ENCODE assay signal across 7 cellular contexts in genomic region chr9:79606529-79606928, GRCh38. TPM values are rescaled to one million over a fixed set of nuclear protein-coding genes. Genes with fewer than 3 reads are reported as not detected.
DNase-seq lines count a peak whose midpoint lies in the region; ATAC-seq, FAIRE-seq and TF ChIP-seq lines count a peak whose summit lies in the region.
"Not testable (repeated sequence)": the region's sequence is repeated elsewhere in the genome, so short reads cannot be mapped to it uniquely, and the experiment has no call there.

No MANE protein-coding gene starts in this region.

- not testable (repeated sequence) for H3K9me3 ChIP-seq in HEK293 (ENCODE audit: control insufficient read depth, insufficient read depth, low read depth, low read length); K562 (replicated peaks; ENCODE audit: control insufficient read depth, insufficient read depth, low read depth, low read length); neutrophil

- DNase-seq in K562 (ENCODE audit: extremely low read depth in 1 of 4, low spot score in 3 of 4); glutamatergic neuron; immature natural killer cell; natural killer cell: not testable (repeated sequence)

- H4K20me1 ChIP-seq in K562 (replicated peaks; ENCODE audit: control insufficient read depth, insufficient read depth, low read length) = not testable (repeated sequence)

- intact Hi-C loops in K562 (cut with micrococcal nuclease) = not testable (repeated sequence)
- intact Hi-C loops in natural killer cell (cut with micrococcal nuclease) = loop anchor here (1.0 kb wide), 1 partner anchor 18 kb away; no protein-coding TSS in a partner anchor

- H3K4me2 ChIP-seq in K562 (ENCODE audit: insufficient read depth, low read length) = not testable (repeated sequence)

- POLR2A ChIA-PET in HEK293 (lab: Yijun Ruan, JAX) = interaction anchor here (0.6 to 1.1 kb wide), 3 partner anchors 7 to 1037 kb away, joined by 3 to 5 read pairs (median 3); partner anchors contain the start of gene TLE4
- POLR2A ChIA-PET in K562 (lab: Yijun Ruan, JAX) = not testable (repeated sequence)

- H2AFZ ChIP-seq in K562 (ENCODE audit: low read depth, low read length) = not testable (repeated sequence)

- peaks cover 22% of the 10 kb centered on the region for H3K4me1 Mint-ChIP-seq in glutamatergic neuron (ENCODE audit: low read depth, unreplicated experiment)
- peaks cover 21 to 39% of the 10 kb centered on the region in 2 donors for H3K4me1 Mint-ChIP-seq in immature natural killer cell
- H3K4me1 Mint-ChIP-seq in natural killer cell = peaks cover 26 to 47% of the 10 kb centered on the region in 2 donors

- CTCF ChIA-PET in HEK293 (lab: Yijun Ruan, JAX); K562 (lab: Yijun Ruan, JAX; ENCODE audit: low intra/inter-chr PET ratio): not testable (repeated sequence)

- not testable (repeated sequence) for TF ChIP-seq EP300 in K562 (IDR thresholded peaks at IDR 0.05; ENCODE audit: low read length)

- not testable (repeated sequence) for H3K4me3 ChIP-seq in HEK293 (ENCODE audit: low read depth, low read length); K562; neutrophil (ENCODE audit: low read depth in 1 of 2, low read length in 1 of 2)

- BruUV-seq in K562 (replicated peaks; lab: Mats Ljungman, UMichigan) = not testable (repeated sequence)

- H3K4me1 ChIP-seq in HEK293 (ENCODE audit: control insufficient read depth, insufficient read depth, low read length); K562 (replicated peaks in 1 of 2; ENCODE audit: control insufficient read depth in 2 of 2, insufficient read depth in 2 of 2, low read length in 2 of 2): not testable (repeated sequence)
- H3K4me1 ChIP-seq in neutrophil (ENCODE audit: control insufficient read depth in 1 of 2, insufficient read depth in 1 of 2, low read depth in 1 of 2, low read length in 1 of 2) = peaks cover 53 to 57% of the 10 kb centered on the region in 2 experiments

- not testable (repeated sequence) for H3K79me2 ChIP-seq in K562 (ENCODE audit: control insufficient read depth, insufficient read depth, low read length)

- not testable (repeated sequence) for ATAC-seq in SK-N-SH treated with all-trans-retinoic acid at 6 μM for 48 hours, K562, natural killer cell

- not testable (repeated sequence) for H3K9ac ChIP-seq in K562 (ENCODE audit: insufficient read depth in 1 of 2, low read depth in 2 of 2, low read length in 2 of 2)

- in situ Hi-C loops in K562 (cut with MboI) = not testable (repeated sequence)

- WGBS in K562 (ENCODE audit: insufficient coverage, low coverage, missing lambda C conversion rate) = 14% methylated on average over 1 of the region's 1 CpG

- not testable (repeated sequence) for H3K27me3 ChIP-seq in K562 (ENCODE audit: control insufficient read depth in 2 of 2, insufficient read depth in 2 of 2, low read length in 2 of 2); neutrophil

- not testable (repeated sequence) for TF ChIP-seq RAD21 in K562 (CRISPR knock-in tag; conservative IDR thresholded peaks at IDR 0.05 in 1 of 2, IDR thresholded peaks at IDR 0.05 in 1 of 2)

- TF ChIP-seq POLR2A in K562 (conservative IDR thresholded peaks at IDR 0.05) = not testable (repeated sequence)

- H3K4me3 Mint-ChIP-seq in glutamatergic neuron (ENCODE audit: unreplicated experiment) = not testable (repeated sequence)
- H3K4me3 Mint-ChIP-seq in immature natural killer cell = peak overlapping the region in 2 of 5 donors; percentile 44 to 46
- peak overlapping the region; percentile 17 for H3K4me3 Mint-ChIP-seq in natural killer cell

- not testable (repeated sequence) for H3K27ac ChIP-seq in HEK293 (ENCODE audit: extremely low read depth, low read depth, low read length); K562 (ENCODE audit: extremely low read depth, low read depth, low read length)
- peak overlapping the region; percentile 30 for H3K27ac ChIP-seq in neutrophil

- H3K27me3 Mint-ChIP-seq in glutamatergic neuron (ENCODE audit: unreplicated experiment); immature natural killer cell (ENCODE audit: low read depth in 3 of 3); natural killer cell (ENCODE audit: low read depth in 2 of 2): not testable (repeated sequence)

- H3K27ac Mint-ChIP-seq in glutamatergic neuron (ENCODE audit: unreplicated experiment) = peak overlapping the region; percentile 8
- peak overlapping the region in 4 of 6 donors; percentile 36 to 69 (median 56) for H3K27ac Mint-ChIP-seq in immature natural killer cell
- peak overlapping the region in 1 of 2 donors; percentile 43 for H3K27ac Mint-ChIP-seq in natural killer cell

- TF ChIP-seq CTCF in HEK293 (tag by site-specific recombination; IDR thresholded peaks at IDR 0.05); K562 (IDR thresholded peaks at IDR 0.05 in 2 of 3, conservative IDR thresholded peaks at IDR 0.05 in 1 of 3; ENCODE audit: insufficient read depth in 2 of 3, low read depth in 1 of 3, low read length in 3 of 3); glutamatergic neuron (IDR thresholded peaks at IDR 0.05; ENCODE audit: partially characterized antibody, unreplicated experiment); natural killer cell (IDR thresholded peaks at IDR 0.05); neutrophil (IDR thresholded peaks at IDR 0.05): not testable (repeated sequence)

- H3K9me1 ChIP-seq in K562 (ENCODE audit: control insufficient read depth, insufficient read depth, low read length) = not testable (repeated sequence)

- H3K9me3 Mint-ChIP-seq in glutamatergic neuron (ENCODE audit: unreplicated experiment); immature natural killer cell; natural killer cell: not testable (repeated sequence)

- H3K36me3 Mint-ChIP-seq in glutamatergic neuron (ENCODE audit: unreplicated experiment) = peaks cover 21% of the 10 kb centered on the region
- not testable (repeated sequence) for H3K36me3 Mint-ChIP-seq in immature natural killer cell, natural killer cell

- H3K36me3 ChIP-seq in HEK293 (ENCODE audit: control insufficient read depth in 2 of 2, insufficient read depth in 1 of 2, low read length in 2 of 2) = peaks cover 0 to 11% of the 10 kb centered on the region in 2 experiments; a peak in 1 of 3 replicates
- H3K36me3 ChIP-seq in K562 (ENCODE audit: control insufficient read depth, insufficient read depth, low read length); neutrophil: not testable (repeated sequence)

- FAIRE-seq in K562 (lab: Jason Lieb, UNC) = not testable (repeated sequence)

TF ChIP-seq in HEK293, 187 proteins besides CTCF, POLR2A, EP300 and RAD21:
- peak; percentile 53 for TF ChIP-seq ZNF146 (tag by site-specific recombination; IDR thresholded peaks at IDR 0.05)

TF ChIP-seq in SK-N-SH treated with all-trans-retinoic acid at 6 μM for 48 hours, 23 proteins besides CTCF, POLR2A, EP300 and RAD21:
- TF ChIP-seq ZNF8 (CRISPR knock-in tag; IDR thresholded peaks at IDR 0.05) = peak; percentile 76
TF ChIP-seq in SK-N-SH treated with all-trans-retinoic acid at 6 μM for 48 hours: peak in this region for 1; not testable (repeated sequence) for 22.

TF ChIP-seq in K562, 482 proteins besides CTCF, POLR2A, EP300 and RAD21:
- TF ChIP-seq ZNF146 (CRISPR knock-in tag; IDR thresholded peaks at IDR 0.05; ENCODE audit: unreplicated experiment) = peak; percentile 24

RNA-seq across cellular contexts. Expression of gene TLE4, which starts 34.8 kb away (rescaled TPM):
- 5.7 and 13.1 TPM in 2 replicates for total RNA-seq in K562 (2011; cell fraction: chromatin; rRNA removed; ENCODE audit: low replicate concordance)
- total RNA-seq in K562 (2011; cell fraction: nucleolus; rRNA removed) = 4.3 and 5.5 TPM in 2 replicates
- 6.5 and 10.8 TPM in 2 replicates for total RNA-seq in K562 (2011; cell fraction: nucleoplasm; rRNA removed)
- 6.3 and 6.4 TPM in 2 replicates for total RNA-seq in K562 (2014; rRNA removed)
- 5.0 and 5.7 TPM in 2 replicates for total RNA-seq in K562 (2014; rRNA removed; fragmentation: Illumina TruSeq; extraction: Trizol)
- 4.9 and 5.3 TPM in 2 replicates for total RNA-seq in K562 (2015; rRNA removed; fragmentation: Illumina TruSeq; extraction: Trizol)
- 8.2 and 8.8 TPM in 2 replicates for total RNA-seq in K562 (2021)
- polyA plus RNA-seq in K562 (2011; rRNA removed) = 2.0 and 10.7 TPM in 2 replicates
- polyA plus RNA-seq in K562 (2011; cell fraction: cytosol; rRNA removed) = 1.8 and 11.9 TPM in 2 replicates
- 3.7 and 14.9 TPM in 2 replicates for polyA plus RNA-seq in K562 (2011; cell fraction: nucleus; rRNA removed)
- polyA plus RNA-seq in K562 (2012) = 4.7 and 5.0 TPM in 2 replicates
- 5.7 and 6.9 TPM in 2 replicates for polyA plus RNA-seq in K562 (2014; fragmentation: Illumina TruSeq; extraction: Trizol)
- 1 to 10 TPM; 1.1 TPM for polyA plus RNA-seq in K562 (2014; fragmentation: Nextera tagmentation; extraction: Ambion mirVana)
- polyA plus RNA-seq in K562 (2014; rRNA removed) = 2.9 and 5.8 TPM in 2 replicates
- polyA minus RNA-seq in K562 (2011; rRNA and poly(A)+ RNA removed) = 6.6 and 25.5 TPM in 2 replicates
- 7.7 and 17.7 TPM in 2 replicates for polyA minus RNA-seq in K562 (2011; cell fraction: cytosol; rRNA and poly(A)+ RNA removed)
- 5.4 and 56.3 TPM in 2 replicates for polyA minus RNA-seq in K562 (2011; cell fraction: nucleus; rRNA and poly(A)+ RNA removed)
- total RNA-seq in glutamatergic neuron (ENCODE audit: unreplicated experiment) = 97.4 TPM
- polyA plus RNA-seq in immature natural killer cell = 10 to 100 TPM; 38.0 to 41.4 (median 38.1) TPM
- total RNA-seq in natural killer cell = 100 to 1,000 TPM; 214 to 240 (median 220) TPM
